In the genomic region with DNA sequence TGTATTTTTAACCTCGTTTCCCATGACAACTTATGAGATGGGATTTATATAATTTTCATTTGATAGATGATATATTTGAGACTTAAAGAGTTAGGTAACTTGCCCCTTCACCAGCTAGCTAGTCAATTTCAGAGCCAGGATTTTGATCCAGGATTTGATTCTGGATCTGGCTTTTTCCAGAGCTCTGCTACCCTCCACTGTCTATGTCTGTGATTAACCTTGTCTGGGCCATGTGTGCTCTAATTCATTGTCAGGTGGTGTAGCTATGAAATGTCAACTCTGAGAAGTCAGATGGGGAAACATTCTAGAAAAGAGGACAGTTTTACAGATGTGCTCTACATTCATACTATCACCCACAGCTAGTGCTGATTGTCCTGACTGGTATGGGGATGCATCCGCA, we compare ENCODE assay signal across 37 cellular contexts. TPM values are rescaled to one million over a fixed set of nuclear protein-coding genes. Genes with fewer than 3 reads are reported as not detected.
"Had no signal": no experiment of that assay in that cellular context is flagged by ENCODE, and none has a peak within 500 bp of the region (broad histone marks: within the 10 kb centered on the region; RNA-seq: fewer than 3 reads in every experiment).

No MANE protein-coding gene starts in this region.

- H3K4me1 ChIP-seq: adrenal gland, ascending aorta, body of pancreas, breast epithelium had no signal

- FAIRE-seq: astrocyte, bronchial epithelial cell had no signal

- H3K36me3 ChIP-seq: adrenal gland, ascending aorta, brain microvascular endothelial cell, breast epithelium, cardiac muscle cell had no signal

- DNase-seq: activated effector memory CD4-positive, alpha-beta T cell treated with anti-CD3 and anti-CD28 coated beads, Interleukin-2, amount 50 U/mL, for 16 hours; activated effector memory CD4-positive, alpha-beta T cell treated with Interleukin-2 at 50 U/mL for 16 hours; activated gamma-delta T cell; activated gamma-delta T cell treated with Interleukin-2 at 50 U/mL for 16 hours; activated naive CD4-positive, alpha-beta T cell; activated naive CD4-positive, alpha-beta T cell treated with anti-CD3 and anti-CD28 coated beads for 36 hours; activated naive CD4-positive, alpha-beta T cell treated with anti-CD3 and anti-CD28 coated beads, Interleukin-2, amount 10 ng/mL, durations not matched to agents 7 days and 5 days; activated naive CD4-positive, alpha-beta T cell treated with anti-CD3 and anti-CD28 coated beads, Interleukin-2, amount 50 U/mL, for 16 hours; activated naive CD4-positive, alpha-beta T cell treated with Interleukin-2 at 50 U/mL for 16 hours; activated naive CD8-positive, alpha-beta T cell treated with anti-CD3 and anti-CD28 coated beads for 36 hours; activated naive CD8-positive, alpha-beta T cell treated with anti-CD3 and anti-CD28 coated beads, Interleukin-2, amount 10 ng/mL, durations not matched to agents 7 days and 5 days; activated naive CD8-positive, alpha-beta T cell treated with anti-CD3 and anti-CD28 coated beads, Interleukin-2, amount 50 U/mL, for 24 hours; activated T-cell treated with anti-CD3 and anti-CD28 coated beads, Interleukin-2, amount 50 U/mL, for 1 hour; activated T-cell treated with anti-CD3 and anti-CD28 coated beads, Interleukin-2, amount 50 U/mL, for 24 hours; activated T-cell treated with anti-CD3 and anti-CD28 coated beads, Interleukin-2, amount 50 U/mL, for 4 hours; activated T-cell treated with anti-CD3 and anti-CD28 coated beads, Interleukin-2, amount 50 U/mL, for 48 hours; activated T-cell treated with anti-CD3 and anti-CD28 coated beads, Interleukin-2, amount 50 U/mL, for 72 hours; adrenal gland; amniotic stem cell; amygdala; anterior cingulate cortex; aorta; body of pancreas; brain microvascular endothelial cell; caudate nucleus; central memory CD4-positive, alpha-beta T cell; cerebellar nuclear complex had no signal

- H3K4me3 ChIP-seq: adrenal gland, ascending aorta, body of pancreas, breast epithelium, cardiac muscle cell had no signal

- H3K9me3 ChIP-seq: adrenal gland, ascending aorta, body of pancreas, breast epithelium had no signal

- ATAC-seq: activated naive CD4-positive, alpha-beta T cell treated with anti-CD3 and anti-CD28 coated beads, Interleukin-2, amount 50 U/mL, for 72 hours; activated naive CD8-positive, alpha-beta T cell treated with anti-CD3 and anti-CD28 coated beads, Interleukin-2, amount 50 U/mL, for 24 hours; activated T-cell treated with anti-CD3 and anti-CD28 coated beads, Interleukin-2, amount 50 U/mL, for 4 hours; activated T-cell treated with anti-CD3 and anti-CD28 coated beads, Interleukin-2, amount 50 U/mL, for 72 hours; activated T-helper 17 cell treated with anti-CD3 and anti-CD28 coated beads, Interleukin-2, amount 50 U/mL, for 72 hours; body of pancreas had no signal

- H3K27ac ChIP-seq: adrenal gland, ascending aorta, body of pancreas, brain microvascular endothelial cell, breast epithelium, cardiac muscle cell had no signal

- H3K27me3 ChIP-seq: adrenal gland, ascending aorta, body of pancreas, brain microvascular endothelial cell, breast epithelium, cardiac muscle cell had no signal

RNA-seq across cellular contexts. Expression of a gene that starts 42.5 kb away (rescaled TPM):
- total RNA-seq: activated naive CD4-positive, alpha-beta T cell treated with anti-CD3 and anti-CD28 coated beads for 36 hours; activated naive CD4-positive, alpha-beta T cell treated with anti-CD3 and anti-CD28 coated beads, Interleukin-2, amount 50 U/mL, for 72 hours; activated naive CD8-positive, alpha-beta T cell treated with anti-CD3 and anti-CD28 coated beads for 36 hours; activated naive CD8-positive, alpha-beta T cell treated with anti-CD3 and anti-CD28 coated beads, Interleukin-2, amount 10 ng/mL, durations not matched to agents 7 days and 5 days; activated T-cell treated with anti-CD3 and anti-CD28 coated beads, Interleukin-2, amount 50 U/mL, for 4 hours; activated T-cell treated with anti-CD3 and anti-CD28 coated beads, Interleukin-2, amount 50 U/mL, for 72 hours; activated T-helper 1 cell treated with anti-CD3 and anti-CD28 coated beads, Interleukin-12 subunit alpha, Interleukin-12 subunit beta, Interleukin-2, Interleukin-4 antibody, amounts not matched to agents 30 ng/mL and 10 ng/mL and 1 ng/mL, durations not matched to agents 14 hours and 24 hours and 36 hours; activated T-helper 17 cell treated with anti-CD3 and anti-CD28 coated beads, Interleukin-2, amount 50 U/mL, for 72 hours; activated T-helper 2 cell treated with anti-CD3 and anti-CD28 coated beads, Interferon-gamma antibody, Interleukin-2, Interleukin-4, amounts not matched to agents 10 μg/mL and 5 μg/mL and 100 μg/mL, durations not matched to agents 14 hours and 24 hours and 36 hours; ascending aorta; astrocyte; chondrocyte had no signal
